In the genomic region with DNA sequence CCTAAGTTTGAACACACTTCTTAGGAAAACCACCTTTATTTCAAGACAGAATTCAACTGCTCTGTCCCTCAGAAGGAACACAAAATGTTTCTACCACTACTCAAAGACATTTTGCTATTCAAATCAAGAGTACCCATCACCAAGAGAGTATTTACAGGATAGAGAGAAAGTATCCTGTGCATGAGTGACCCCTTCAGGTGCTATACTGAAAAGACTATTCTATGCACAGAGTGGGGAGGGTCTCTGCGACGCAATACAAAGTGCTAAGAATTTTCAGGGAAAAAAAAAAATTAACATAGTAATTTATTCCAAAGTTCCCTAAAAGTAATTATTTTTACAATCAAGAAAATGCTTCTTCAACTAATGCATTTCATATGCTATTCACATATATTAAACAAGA, we compare ENCODE assay signal across 19 cellular contexts.
DNase-seq lines count a peak whose midpoint lies in the region; ATAC-seq and TF ChIP-seq lines count a peak whose summit lies in the region.
"Had no signal": no experiment of that assay in that cellular context is flagged by ENCODE, and none has a peak within 500 bp of the region (broad histone marks: within the 10 kb centered on the region; RNA-seq: fewer than 3 reads in every experiment).

No MANE protein-coding gene starts in this region.

- H3K27ac ChIP-seq in liver (ENCODE audit: low read depth in 1 of 2, low read length in 2 of 2): no peak overlapping the region
- H3K27ac ChIP-seq: skin epidermis had no signal

- no peak overlapping the region for H3K27ac Mint-ChIP-seq in stimulated activated effector memory CD8-positive, alpha-beta T cell treated with anti-CD3 and anti-CD28 coated beads, Interleukin-12 subunit alpha, Interleukin-12 subunit beta, amount 100 ng/mL, for 72 hours
- H3K27ac Mint-ChIP-seq: activated naive CD8-positive, alpha-beta T cell treated with anti-CD3 and anti-CD28 coated beads for 36 hours; CD4-positive, CD25-positive, alpha-beta regulatory T cell; memory B cell had no signal

- H3K36me3 Mint-ChIP-seq in stimulated activated effector memory CD8-positive, alpha-beta T cell treated with anti-CD3 and anti-CD28 coated beads, Interleukin-12 subunit alpha, Interleukin-12 subunit beta, amount 100 ng/mL, for 72 hours: no peaks in the 10 kb centered on the region
- H3K36me3 Mint-ChIP-seq: activated naive CD8-positive, alpha-beta T cell treated with anti-CD3 and anti-CD28 coated beads for 36 hours; CD4-positive, CD25-positive, alpha-beta regulatory T cell; memory B cell had no signal

- no peaks in the 10 kb centered on the region for H3K27me3 ChIP-seq in GM06990 (replicated peaks; ENCODE audit: control insufficient read depth, insufficient read depth, low read length)
- H3K27me3 ChIP-seq in liver (ENCODE audit: control insufficient read depth in 4 of 4, insufficient read depth in 4 of 4, low read length in 3 of 4): peaks cover 0 to 3% (median 0%) of the 10 kb centered on the region in 4 donors

- H3K36me3 ChIP-seq in GM06990 (ENCODE audit: control insufficient read depth, insufficient read depth, low read length): no peaks in the 10 kb centered on the region
- H3K36me3 ChIP-seq in liver (ENCODE audit: control insufficient read depth in 4 of 4, insufficient read depth in 3 of 4, low read depth in 1 of 4, low read length in 3 of 4): no peaks in the 10 kb centered on the region

- H3K4me1 Mint-ChIP-seq in stimulated activated effector memory CD8-positive, alpha-beta T cell treated with anti-CD3 and anti-CD28 coated beads, Interleukin-12 subunit alpha, Interleukin-12 subunit beta, amount 100 ng/mL, for 72 hours: no peaks in the 10 kb centered on the region
- H3K4me1 Mint-ChIP-seq: activated naive CD8-positive, alpha-beta T cell treated with anti-CD3 and anti-CD28 coated beads for 36 hours; CD4-positive, CD25-positive, alpha-beta regulatory T cell; memory B cell had no signal

- peaks cover 3% of the 10 kb centered on the region for H3K9me3 Mint-ChIP-seq in stimulated activated effector memory CD8-positive, alpha-beta T cell treated with anti-CD3 and anti-CD28 coated beads, Interleukin-12 subunit alpha, Interleukin-12 subunit beta, amount 100 ng/mL, for 72 hours
- H3K9me3 Mint-ChIP-seq: activated naive CD8-positive, alpha-beta T cell treated with anti-CD3 and anti-CD28 coated beads for 36 hours; memory B cell had no signal

- TF ChIP-seq RAD21 in liver (IDR thresholded peaks at IDR 0.05): peak; percentile 26 to 54

- TF ChIP-seq CTCF in GM06990 (IDR thresholded peaks at IDR 0.05; ENCODE audit: insufficient read depth, low read length, poor library complexity, severe bottlenecking) (peak; percentile 12), LNCaP clone FGC (IDR thresholded peaks at IDR 0.05; ENCODE audit: control insufficient read depth, extremely low read depth, insufficient read depth) (peak; percentile 37), liver (IDR thresholded peaks at IDR 0.05; ENCODE audit: low read depth, low read length, missing input control) (no peak)

- H3K9ac ChIP-seq in liver (ENCODE audit: low read depth in 1 of 2, low read length in 2 of 2): no peak overlapping the region

- H3K4me3 Mint-ChIP-seq in stimulated activated effector memory CD8-positive, alpha-beta T cell treated with anti-CD3 and anti-CD28 coated beads, Interleukin-12 subunit alpha, Interleukin-12 subunit beta, amount 100 ng/mL, for 72 hours: no peak overlapping the region
- H3K4me3 Mint-ChIP-seq: activated naive CD8-positive, alpha-beta T cell treated with anti-CD3 and anti-CD28 coated beads for 36 hours; CD4-positive, CD25-positive, alpha-beta regulatory T cell; memory B cell had no signal

- H3K4me3 ChIP-seq in GM06990 (replicated peaks; ENCODE audit: low read depth, low read length): no peak overlapping the region
- no peak overlapping the region for H3K4me3 ChIP-seq in LNCaP clone FGC (ENCODE audit: low read depth, low read length)
- no peak overlapping the region for H3K4me3 ChIP-seq in liver (ENCODE audit: low read depth in 1 of 3, low read length in 3 of 3)
- H3K4me3 ChIP-seq: skin epidermis had no signal

- H3K4me1 ChIP-seq in liver (ENCODE audit: control insufficient read depth in 4 of 4, insufficient read depth in 4 of 4, low read length in 3 of 4): no peaks in the 10 kb centered on the region

- WGBS in liver: 38% methylated on average over 2 of the region's 2 CpGs

- no peaks in the 10 kb centered on the region for H3K9me3 ChIP-seq in liver (ENCODE audit: control insufficient read depth in 4 of 4, low read length in 3 of 4)

- no peak for ATAC-seq in stimulated activated effector memory CD8-positive, alpha-beta T cell treated with anti-CD3 and anti-CD28 coated beads, Interleukin-12 subunit alpha, Interleukin-12 subunit beta, amount 100 ng/mL, for 72 hours
- ATAC-seq in GM19324 (IDR thresholded peaks at IDR 0.05; ENCODE audit: low FRiP score, unreplicated experiment): no peak

- DNase-seq in GM06990 (ENCODE audit: extremely low read depth, insufficient read length) (no peak), LNCaP clone FGC (ENCODE audit: low read depth) (no peak), amniotic epithelial cell (ENCODE audit: low read depth) (peak; percentile 11), globus pallidus (ENCODE audit: low spot score) (no peak)
- no peak for DNase-seq in stimulated activated effector memory CD8-positive, alpha-beta T cell treated with anti-CD3 and anti-CD28 coated beads, Interleukin-12 subunit alpha, Interleukin-12 subunit beta, amount 100 ng/mL, for 72 hours (ENCODE audit: low spot score in 2 of 2)
- no peak for DNase-seq in activated CD4-positive, alpha-beta T cell treated with anti-CD3 and anti-CD28 coated beads, Interleukin-2, amount 50 U/mL, for 4 hours
- DNase-seq: activated naive CD8-positive, alpha-beta T cell treated with anti-CD3 and anti-CD28 coated beads for 36 hours; CD4-positive, CD25-positive, alpha-beta regulatory T cell; erythroblast; GDM1; HCEC 1CT; IMR-90; NCI-H1436; NCI-H510A treated with DMSO at 0.1 percent for 48 hours; SHP77 treated with DMSO at 0.1 percent for 48 hours had no signal

TF ChIP-seq in liver, 16 proteins besides CTCF, POLR2A, EP300 and RAD21:
- no peak for TF ChIP-seq NR2F2 (IDR thresholded peaks at IDR 0.05)
- no peak for TF ChIP-seq TAF1 (conservative IDR thresholded peaks at IDR 0.05)
